2 cellular contexts compared by ENCODE assay signal in genomic region chr9:112193562-112194288, GRCh38.
TF ChIP-seq lines count a peak whose summit lies in the region.

No MANE protein-coding gene starts in this region.

TF ChIP-seq in IMR-90, 13 proteins besides CTCF, POLR2A, EP300 and RAD21:
- TF ChIP-seq, protein P1, sequence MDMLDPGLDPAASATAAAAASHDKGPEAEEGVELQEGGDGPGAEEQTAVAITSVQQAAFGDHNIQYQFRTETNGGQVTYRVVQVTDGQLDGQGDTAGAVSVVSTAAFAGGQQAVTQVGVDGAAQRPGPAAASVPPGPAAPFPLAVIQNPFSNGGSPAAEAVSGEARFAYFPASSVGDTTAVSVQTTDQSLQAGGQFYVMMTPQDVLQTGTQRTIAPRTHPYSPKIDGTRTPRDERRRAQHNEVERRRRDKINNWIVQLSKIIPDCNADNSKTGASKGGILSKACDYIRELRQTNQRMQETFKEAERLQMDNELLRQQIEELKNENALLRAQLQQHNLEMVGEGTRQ (IDR thresholded peaks at IDR 0.05; ENCODE audit: low read depth, low read length): no peak
- TF ChIP-seq BHLHE40 (IDR thresholded peaks at IDR 0.05; ENCODE audit: low read depth, low read length): no peak
- TF ChIP-seq CHD1 (IDR thresholded peaks at IDR 0.05; ENCODE audit: low read depth, low read length): no peak
- no peak for TF ChIP-seq CEBPB (IDR thresholded peaks at IDR 0.05; ENCODE audit: low read depth, low read length)
- TF ChIP-seq FOS (IDR thresholded peaks at IDR 0.05; ENCODE audit: low read depth, low read length): no peak
- TF ChIP-seq NFE2L2 (IDR thresholded peaks at IDR 0.05; ENCODE audit: low read depth, low read length): no peak
- TF ChIP-seq MAZ (IDR thresholded peaks at IDR 0.05; ENCODE audit: borderline replicate concordance, low read depth, low read length): no peak
- no peak for TF ChIP-seq RFX5 (IDR thresholded peaks at IDR 0.05; ENCODE audit: low read depth, low read length)
- TF ChIP-seq MAFK (IDR thresholded peaks at IDR 0.05; ENCODE audit: low read depth, low read length): no peak
- no peak for TF ChIP-seq RCOR1 (IDR thresholded peaks at IDR 0.05; ENCODE audit: insufficient replicate concordance, low read length)
- no peak for TF ChIP-seq SMC3 (IDR thresholded peaks at IDR 0.05; ENCODE audit: low read depth, low read length)
- no peak for TF ChIP-seq MXI1 (IDR thresholded peaks at IDR 0.05; ENCODE audit: borderline replicate concordance, low read depth, low read length)
- TF ChIP-seq, protein P2, sequence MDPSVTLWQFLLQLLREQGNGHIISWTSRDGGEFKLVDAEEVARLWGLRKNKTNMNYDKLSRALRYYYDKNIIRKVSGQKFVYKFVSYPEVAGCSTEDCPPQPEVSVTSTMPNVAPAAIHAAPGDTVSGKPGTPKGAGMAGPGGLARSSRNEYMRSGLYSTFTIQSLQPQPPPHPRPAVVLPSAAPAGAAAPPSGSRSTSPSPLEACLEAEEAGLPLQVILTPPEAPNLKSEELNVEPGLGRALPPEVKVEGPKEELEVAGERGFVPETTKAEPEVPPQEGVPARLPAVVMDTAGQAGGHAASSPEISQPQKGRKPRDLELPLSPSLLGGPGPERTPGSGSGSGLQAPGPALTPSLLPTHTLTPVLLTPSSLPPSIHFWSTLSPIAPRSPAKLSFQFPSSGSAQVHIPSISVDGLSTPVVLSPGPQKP (IDR thresholded peaks at IDR 0.05; ENCODE audit: borderline replicate concordance, low read depth, low read length): no peak

TF ChIP-seq in K562, 482 proteins besides CTCF, POLR2A, EP300 and RAD21:
- TF ChIP-seq MTA1 (IDR thresholded peaks at IDR 0.05; ENCODE audit: borderline replicate concordance) (no peak), ZNF277 (CRISPR knock-in tag; IDR thresholded peaks at IDR 0.05; ENCODE audit: borderline replicate concordance) (no peak), RREB1 (CRISPR knock-in tag; IDR thresholded peaks at IDR 0.05) (no peak), RBM25 (IDR thresholded peaks at IDR 0.05; ENCODE audit: low read depth, low read length, severe bottlenecking) (no peak), NCOA1 (IDR thresholded peaks at IDR 0.05; ENCODE audit: low read depth) (no peak), MAZ (CRISPR knock-in tag; conservative IDR thresholded peaks at IDR 0.05 in 1 of 2, IDR thresholded peaks at IDR 0.05 in 1 of 2) (0 out of 4 replicates have a peak, but pooled peaks of 1 of the 2 experiments have one; percentile 20), ZNF586 (CRISPR knock-in tag; conservative IDR thresholded peaks at IDR 0.05) (no peak), ZHX1 (conservative IDR thresholded peaks at IDR 0.05; ENCODE audit: low read length) (no peak), CEBPG (CRISPR knock-in tag; IDR thresholded peaks at IDR 0.05) (no peak), CEBPG (tag; conservative IDR thresholded peaks at IDR 0.05 in 1 of 2, IDR thresholded peaks at IDR 0.05 in 1 of 2) (peak in 1 of 2 experiments; percentile 25; a peak in 1 of 4 replicates), ZNF830 (CRISPR knock-in tag; IDR thresholded peaks at IDR 0.05) (no peak), GATAD2A (IDR thresholded peaks at IDR 0.05) (no peak), ZBTB12 (CRISPR knock-in tag; IDR thresholded peaks at IDR 0.05) (no peak), THAP12 (CRISPR knock-in tag; IDR thresholded peaks at IDR 0.05) (no peak), ZNF561 (CRISPR knock-in tag; conservative IDR thresholded peaks at IDR 0.05) (no peak), PHF21A (IDR thresholded peaks at IDR 0.05; ENCODE audit: borderline replicate concordance, low read depth) (no peak), HMG20B (CRISPR knock-in tag; IDR thresholded peaks at IDR 0.05) (no peak), DPF2 (IDR thresholded peaks at IDR 0.05) (no peak), ZNF449 (CRISPR knock-in tag; IDR thresholded peaks at IDR 0.05) (no peak), CHD2 (IDR thresholded peaks at IDR 0.05; ENCODE audit: low read depth, low read length) (no peak), PPARD (CRISPR knock-in tag; IDR thresholded peaks at IDR 0.05) (no peak), ZNF699 (CRISPR knock-in tag; IDR thresholded peaks at IDR 0.05; ENCODE audit: insufficient replicate concordance) (no peak)
- TF ChIP-seq, protein P3, sequence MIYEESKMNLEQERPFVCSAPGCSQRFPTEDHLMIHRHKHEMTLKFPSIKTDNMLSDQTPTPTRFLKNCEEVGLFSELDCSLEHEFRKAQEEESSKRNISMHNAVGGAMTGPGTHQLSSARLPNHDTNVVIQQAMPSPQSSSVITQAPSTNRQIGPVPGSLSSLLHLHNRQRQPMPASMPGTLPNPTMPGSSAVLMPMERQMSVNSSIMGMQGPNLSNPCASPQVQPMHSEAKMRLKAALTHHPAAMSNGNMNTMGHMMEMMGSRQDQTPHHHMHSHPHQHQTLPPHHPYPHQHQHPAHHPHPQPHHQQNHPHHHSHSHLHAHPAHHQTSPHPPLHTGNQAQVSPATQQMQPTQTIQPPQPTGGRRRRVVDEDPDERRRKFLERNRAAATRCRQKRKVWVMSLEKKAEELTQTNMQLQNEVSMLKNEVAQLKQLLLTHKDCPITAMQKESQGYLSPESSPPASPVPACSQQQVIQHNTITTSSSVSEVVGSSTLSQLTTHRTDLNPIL (CRISPR knock-in tag; IDR thresholded peaks at IDR 0.05): peak; percentile 42; the same call in 1 of the 2 replicates
- TF ChIP-seq, protein P4, sequence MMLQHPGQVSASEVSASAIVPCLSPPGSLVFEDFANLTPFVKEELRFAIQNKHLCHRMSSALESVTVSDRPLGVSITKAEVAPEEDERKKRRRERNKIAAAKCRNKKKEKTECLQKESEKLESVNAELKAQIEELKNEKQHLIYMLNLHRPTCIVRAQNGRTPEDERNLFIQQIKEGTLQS (IDR thresholded peaks at IDR 0.05): peak; percentile 24; the same call in 1 of the 2 replicates
- TF ChIP-seq, protein P4 (CRISPR knock-in tag; conservative IDR thresholded peaks at IDR 0.05): no peak
